ENCODE assay signal across 21 cellular contexts in genomic region chr3:171805687-171806086, GRCh38. TPM values are rescaled to one million over a fixed set of nuclear protein-coding genes. Genes with fewer than 3 reads are reported as not detected.
DNase-seq lines count a peak whose midpoint lies in the region; ATAC-seq, FAIRE-seq and TF ChIP-seq lines count a peak whose summit lies in the region.
"Had no signal": no experiment of that assay in that cellular context is flagged by ENCODE, and none has a peak within 500 bp of the region (broad histone marks: within the 10 kb centered on the region; RNA-seq: fewer than 3 reads in every experiment).

No MANE protein-coding gene starts in this region.

- H3K27ac ChIP-seq in left ventricle myocardium inferior (replicated peaks) = peak overlapping the region; percentile 86
- H3K27ac ChIP-seq in coronary artery = peak overlapping the region; percentile 81 to 86
- peak overlapping the region; percentile 53 to 83 for H3K27ac ChIP-seq in ovary
- H3K27ac ChIP-seq in upper lobe of right lung = peak overlapping the region; percentile 49
- no peak overlapping the region for H3K27ac ChIP-seq in GM23338 (ENCODE audit: low read depth)

- H3K9me3 Mint-ChIP-seq in activated T-helper 17 cell treated with anti-CD3 and anti-CD28 coated beads, Interleukin-2, amount 50 U/mL, for 72 hours = no peaks in the 10 kb centered on the region
- no peaks in the 10 kb centered on the region for H3K9me3 Mint-ChIP-seq in GM23338
- H3K9me3 Mint-ChIP-seq: activated naive CD8-positive, alpha-beta T cell treated with anti-CD3 and anti-CD28 coated beads, Interleukin-2, amount 50 U/mL, for 24 hours; activated T-cell treated with anti-CD3 and anti-CD28 coated beads, Interleukin-2, amount 50 U/mL, for 4 hours; CD8-positive, alpha-beta T cell had no signal

- no peak overlapping the region for H3K27ac Mint-ChIP-seq in activated T-helper 17 cell treated with anti-CD3 and anti-CD28 coated beads, Interleukin-2, amount 50 U/mL, for 72 hours
- no peak overlapping the region for H3K27ac Mint-ChIP-seq in GM23338
- H3K27ac Mint-ChIP-seq: activated naive CD8-positive, alpha-beta T cell treated with anti-CD3 and anti-CD28 coated beads, Interleukin-2, amount 50 U/mL, for 24 hours; CD8-positive, alpha-beta T cell had no signal

- TF ChIP-seq CTCF in left ventricle myocardium inferior (IDR thresholded peaks at IDR 0.05; ENCODE audit: borderline replicate concordance) (no peak), coronary artery (IDR thresholded peaks at IDR 0.05) (no peak), ovary (IDR thresholded peaks at IDR 0.05) (no peak), upper lobe of right lung (IDR thresholded peaks at IDR 0.05) (no peak), GM23338 (conservative IDR thresholded peaks at IDR 0.05; ENCODE audit: low read depth in 2 of 2) (no peak)

- H3K9me2 ChIP-seq in GM23338 (ENCODE audit: insufficient read depth) = peaks cover 4% of the 10 kb centered on the region; the same call in 1 of the 2 replicates

- no peak for ATAC-seq in Right ventricle myocardium superior (ENCODE audit: poor library complexity)
- no peak for ATAC-seq in upper lobe of right lung
- no peak for ATAC-seq in activated T-helper 17 cell treated with anti-CD3 and anti-CD28 coated beads, Interleukin-2, amount 50 U/mL, for 72 hours (replicated peaks)
- ATAC-seq in GM23338 = no peak
- ATAC-seq: activated naive CD8-positive, alpha-beta T cell treated with anti-CD3 and anti-CD28 coated beads, Interleukin-2, amount 50 U/mL, for 24 hours; activated T-cell treated with anti-CD3 and anti-CD28 coated beads, Interleukin-2, amount 50 U/mL, for 4 hours; CD8-positive, alpha-beta T cell had no signal

- intact Hi-C loops in left ventricle myocardium inferior (cut with micrococcal nuclease) = no loop called here
- intact Hi-C loops in Right ventricle myocardium superior (cut with DNase I) = no loop called here
- intact Hi-C loops in ovary (cut with DNase I) = loop anchor here in 2 of 4 donors (5.0 kb wide), 1 partner anchor 33 kb away; no protein-coding TSS in a partner anchor
- intact Hi-C loops in upper lobe of right lung (cut with DNase I) = no loop called here

- peaks cover 3% of the 10 kb centered on the region for H3K27me3 Mint-ChIP-seq in activated T-helper 17 cell treated with anti-CD3 and anti-CD28 coated beads, Interleukin-2, amount 50 U/mL, for 72 hours
- peaks cover 12% of the 10 kb centered on the region for H3K27me3 Mint-ChIP-seq in GM23338 (ENCODE audit: insufficient read depth, low read depth, poor library complexity)

- no peaks in the 10 kb centered on the region for H3F3A ChIP-seq in GM23338 (replicated peaks; ENCODE audit: low read depth)

- WGBS in ovary, 3 donors = 24 to 38% (median 34%) methylated on average over 3 of the region's 3 CpGs

- FAIRE-seq in H54 (lab: Jason Lieb, UNC) = no peak
- FAIRE-seq: H1 had no signal

- H3K9me3 ChIP-seq in left ventricle myocardium inferior (replicated peaks) (no peaks in the 10 kb centered on the region), ovary (no peaks in the 10 kb centered on the region), upper lobe of right lung (no peaks in the 10 kb centered on the region)
- H3K9me3 ChIP-seq: psoas muscle, testis had no signal

- H3K4me1 Mint-ChIP-seq in activated T-helper 17 cell treated with anti-CD3 and anti-CD28 coated beads, Interleukin-2, amount 50 U/mL, for 72 hours = peaks cover 12% of the 10 kb centered on the region
- H3K4me1 Mint-ChIP-seq in GM23338 = peaks cover 4% of the 10 kb centered on the region; the same call in 2 of the 3 replicates

- no peak for DNase-seq in left ventricle myocardium inferior
- no peak for DNase-seq in Right ventricle myocardium superior
- no peak for DNase-seq in coronary artery (ENCODE audit: low spot score)
- no peak for DNase-seq in ovary
- no peak for DNase-seq in upper lobe of right lung
- DNase-seq in H54 (ENCODE audit: insufficient read length, low spot score) = no peak
- no peak for DNase-seq in GM23338 (ENCODE audit: low spot score)
- DNase-seq: activated CD4-positive, alpha-beta T cell treated with anti-CD3 and anti-CD28 coated beads, Interleukin-2, amount 50 U/mL, for 48 hours; activated naive CD8-positive, alpha-beta T cell treated with anti-CD3 and anti-CD28 coated beads, Interleukin-2, amount 50 U/mL, for 24 hours; activated T-cell treated with anti-CD3 and anti-CD28 coated beads, Interleukin-2, amount 50 U/mL, for 4 hours; CD8-positive, alpha-beta T cell; MM.1S; NCI-H1930; NCI-H510A treated with DMSO at 0.1 percent for 48 hours; psoas muscle; stimulated activated CD4-positive, alpha-beta T cell treated with anti-CD3 and anti-CD28 coated beads, Interleukin-2, amount 100 ng/mL, for 24 hours had no signal

- H3K27me3 ChIP-seq in left ventricle myocardium inferior (ENCODE audit: low read depth) (no peaks in the 10 kb centered on the region), ovary (no peaks in the 10 kb centered on the region), upper lobe of right lung (no peaks in the 10 kb centered on the region), GM23338 (ENCODE audit: insufficient read depth) (peaks cover 20% of the 10 kb centered on the region)
- H3K27me3 ChIP-seq: testis had no signal

- H3K4me1 ChIP-seq in left ventricle myocardium inferior (peaks cover 74% of the 10 kb centered on the region), ovary (ENCODE audit: insufficient read depth) (peaks cover 21% of the 10 kb centered on the region), upper lobe of right lung (peaks cover 39% of the 10 kb centered on the region), GM23338 (ENCODE audit: insufficient read depth) (no peaks in the 10 kb centered on the region)

- no peak for TF ChIP-seq POLR2A in ovary (IDR thresholded peaks at IDR 0.05)
- TF ChIP-seq POLR2A in H54 (IDR thresholded peaks at IDR 0.05; ENCODE audit: low read depth, low read length) = no peak

- no peaks in the 10 kb centered on the region for H4K20me1 ChIP-seq in GM23338 (replicated peaks; ENCODE audit: insufficient read depth)

- H3K4me3 ChIP-seq in left ventricle myocardium inferior (no peak overlapping the region), coronary artery (no peak overlapping the region), ovary (no peak overlapping the region), upper lobe of right lung (no peak overlapping the region), GM23338 (no peak overlapping the region)
- H3K4me3 ChIP-seq: psoas muscle, testis had no signal

- H3K4me2 ChIP-seq in GM23338 = no peak overlapping the region

- H3K79me2 ChIP-seq in GM23338 (replicated peaks; ENCODE audit: insufficient read depth) = no peaks in the 10 kb centered on the region

- no peaks in the 10 kb centered on the region for H3K36me3 ChIP-seq in left ventricle myocardium inferior
- no peaks in the 10 kb centered on the region for H3K36me3 ChIP-seq in ovary
- H3K36me3 ChIP-seq in upper lobe of right lung = no peaks in the 10 kb centered on the region
- H3K36me3 ChIP-seq in GM23338 (ENCODE audit: insufficient read depth) = no peaks in the 10 kb centered on the region

- no peak for TF ChIP-seq EP300 in ovary (IDR thresholded peaks at IDR 0.05)

- H3K36me3 Mint-ChIP-seq in activated T-helper 17 cell treated with anti-CD3 and anti-CD28 coated beads, Interleukin-2, amount 50 U/mL, for 72 hours (ENCODE audit: low read depth) = no peaks in the 10 kb centered on the region
- no peaks in the 10 kb centered on the region for H3K36me3 Mint-ChIP-seq in GM23338 (ENCODE audit: low read depth)
- H3K36me3 Mint-ChIP-seq: CD8-positive, alpha-beta T cell had no signal

- H2AFZ ChIP-seq in GM23338 = no peak overlapping the region

- no peak overlapping the region for H3K4me3 Mint-ChIP-seq in activated T-helper 17 cell treated with anti-CD3 and anti-CD28 coated beads, Interleukin-2, amount 50 U/mL, for 72 hours
- H3K4me3 Mint-ChIP-seq in GM23338 = no peak overlapping the region
- H3K4me3 Mint-ChIP-seq: activated naive CD8-positive, alpha-beta T cell treated with anti-CD3 and anti-CD28 coated beads, Interleukin-2, amount 50 U/mL, for 24 hours; activated T-cell treated with anti-CD3 and anti-CD28 coated beads, Interleukin-2, amount 50 U/mL, for 4 hours; CD8-positive, alpha-beta T cell had no signal

TF ChIP-seq in GM23338, 12 proteins besides CTCF, POLR2A, EP300 and RAD21 (continues in another document):
- TF ChIP-seq CREB1 (CRISPR knock-in tag; IDR thresholded peaks at IDR 0.05; ENCODE audit: low read depth) = no peak

RNA-seq across cellular contexts. Expression of gene PLD1, which starts 4.6 kb away (rescaled TPM):
- total RNA-seq in left ventricle myocardium inferior (59.5 TPM), Right ventricle myocardium superior (64.3 TPM), ovary (100 to 1,000 TPM in 1 of 7 donors, 10 to 100 TPM in 6; 26.1 to 125 (median 55.2) TPM), upper lobe of right lung (25.4 TPM)
- polyA plus RNA-seq in ovary (10 to 100 TPM; 24.6 to 52.1 TPM), GM23338 (2016; fragmentation: Nextera tagmentation; extraction: Ambion mirVana) (1.4 and 2.0 TPM in 2 replicates)
- 10 to 100 TPM in 1 of 2 donors, 1 to 10 TPM in 1; 2.5 to 10.6 TPM for total RNA-seq in activated T-helper 17 cell treated with anti-CD3 and anti-CD28 coated beads, Interleukin-2, amount 50 U/mL, for 72 hours
- total RNA-seq in GM23338 (2014; rRNA removed; shearing (Covaris generic)) = 2.2 and 6.7 TPM in 2 replicates
- total RNA-seq: OCI-LY7 had no signal

RNA-seq across cellular contexts. Expression of gene TMEM212, which starts 37.5 kb away (rescaled TPM):
- total RNA-seq in left ventricle myocardium inferior (not detected), Right ventricle myocardium superior (not detected), ovary (1 to 10 TPM in 2 of 7 donors, under 1 TPM in 2, not detected in 3; 0.35 to 5.5 (median 0.93) TPM), upper lobe of right lung (not detected)
- polyA plus RNA-seq in ovary (not detected), GM23338 (2016; fragmentation: Nextera tagmentation; extraction: Ambion mirVana) (not detected in 2 replicates)
- not detected for total RNA-seq in activated T-helper 17 cell treated with anti-CD3 and anti-CD28 coated beads, Interleukin-2, amount 50 U/mL, for 72 hours
- not detected in 2 replicates for total RNA-seq in GM23338 (2014; rRNA removed; shearing (Covaris generic))
- total RNA-seq: A172; activated T-cell treated with anti-CD3 and anti-CD28 coated beads, Interleukin-2, amount 50 U/mL, for 4 hours; CD8-positive, alpha-beta T cell; H1; OCI-LY7; psoas muscle had no signal
- polyA plus RNA-seq: H1, psoas muscle had no signal
